Comparison of ENCODE assay signal across 8 cellular contexts in the genomic region with DNA sequence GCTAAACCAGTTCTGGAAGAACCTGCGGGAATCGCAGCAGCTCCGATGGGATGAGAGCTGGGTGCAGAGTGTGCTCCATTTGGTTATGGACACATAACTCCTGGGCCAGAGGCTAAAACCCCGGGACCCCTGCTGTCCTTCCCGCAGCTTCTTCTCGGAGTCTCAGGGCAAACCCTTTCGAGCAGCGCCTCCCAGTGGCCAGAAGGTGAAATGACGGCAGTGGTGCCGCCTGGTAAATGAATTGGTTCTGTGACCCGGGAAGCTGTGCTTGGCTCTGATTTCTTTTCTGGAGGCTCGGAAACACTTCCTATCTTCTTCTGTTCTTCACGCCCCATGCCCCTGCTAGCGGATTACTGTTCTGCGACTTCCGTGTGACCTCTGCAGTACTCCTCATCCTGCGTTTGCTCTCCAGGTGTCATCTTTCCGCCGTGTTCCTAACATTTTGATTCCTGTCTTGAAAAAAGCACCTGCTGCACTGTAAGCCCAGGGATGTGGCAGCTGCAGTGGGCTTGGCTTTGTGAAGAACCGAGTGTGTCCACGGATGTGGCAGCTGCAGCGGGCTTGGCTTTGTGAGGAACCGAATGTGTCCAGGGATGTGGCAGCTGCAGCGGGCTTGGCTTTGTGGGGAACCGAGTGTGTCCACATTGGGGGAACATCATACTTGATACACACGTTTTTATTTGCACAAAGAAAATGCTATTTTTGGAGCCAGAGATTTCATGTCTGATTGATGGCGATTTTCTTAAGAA.
DNase-seq lines count a peak whose midpoint lies in the region; ATAC-seq and TF ChIP-seq lines count a peak whose summit lies in the region.
"Not testable (repeated sequence)": the region's sequence is repeated elsewhere in the genome, so short reads cannot be mapped to it uniquely, and the experiment has no call there.

No MANE protein-coding gene starts in this region.

- not testable (repeated sequence) for H3K4me3 ChIP-seq in HFF-Myc (replicated peaks; ENCODE audit: low read depth, low read length); fibroblast of mammary gland (ENCODE audit: control insufficient read depth, low read depth, low read length)

- peaks cover 12% of the 10 kb centered on the region for H3K4me1 Mint-ChIP-seq in activated naive CD8-positive, alpha-beta T cell treated with anti-CD3 and anti-CD28 coated beads, Interleukin-2, amount 50 U/mL, for 24 hours

- ATAC-seq in activated naive CD8-positive, alpha-beta T cell treated with anti-CD3 and anti-CD28 coated beads, Interleukin-2, amount 50 U/mL, for 24 hours, result not testable (repeated sequence)

- not testable (repeated sequence) for H3K27me3 Mint-ChIP-seq in activated naive CD8-positive, alpha-beta T cell treated with anti-CD3 and anti-CD28 coated beads, Interleukin-2, amount 50 U/mL, for 24 hours

- not testable (repeated sequence) for H3K4me3 Mint-ChIP-seq in activated naive CD8-positive, alpha-beta T cell treated with anti-CD3 and anti-CD28 coated beads, Interleukin-2, amount 50 U/mL, for 24 hours

- H3K9me3 Mint-ChIP-seq in activated naive CD8-positive, alpha-beta T cell treated with anti-CD3 and anti-CD28 coated beads, Interleukin-2, amount 50 U/mL, for 24 hours, result not testable (repeated sequence)

- TF ChIP-seq CTCF in C4-2B (conservative IDR thresholded peaks at IDR 0.05) (peak; percentile 76), HFF-Myc (IDR thresholded peaks at IDR 0.05; ENCODE audit: low read depth, low read length, missing control alignments) (peak; percentile 63), fibroblast of mammary gland (conservative IDR thresholded peaks at IDR 0.05; ENCODE audit: control insufficient read depth, insufficient read depth, low read depth, low read length) (peak; percentile 29)

- not testable (repeated sequence) for H3K36me3 Mint-ChIP-seq in activated naive CD8-positive, alpha-beta T cell treated with anti-CD3 and anti-CD28 coated beads, Interleukin-2, amount 50 U/mL, for 24 hours (ENCODE audit: low read depth)

- H3K27ac ChIP-seq in C4-2B, result not testable (repeated sequence)

- not testable (repeated sequence) for H3K27ac Mint-ChIP-seq in activated naive CD8-positive, alpha-beta T cell treated with anti-CD3 and anti-CD28 coated beads, Interleukin-2, amount 50 U/mL, for 24 hours

- not testable (repeated sequence) for DNase-seq in HFF-Myc (ENCODE audit: extremely low read depth, low read depth); fibroblast of mammary gland (ENCODE audit: low read depth)
- DNase-seq in NCI-H345 (lab: John Stamatoyannopoulos, UW) (peak; percentile 74), myocyte (ENCODE audit: low read depth) (peak; percentile 88)
- peak; percentile 29 for DNase-seq in activated CD4-positive, alpha-beta T cell treated with anti-CD3 and anti-CD28 coated beads for 1 hour
- DNase-seq in activated naive CD8-positive, alpha-beta T cell treated with anti-CD3 and anti-CD28 coated beads, Interleukin-2, amount 50 U/mL, for 24 hours, result peak; percentile 43
- DNase-seq in stimulated activated CD4-positive, alpha-beta T cell treated with anti-CD3 and anti-CD28 coated beads, Interleukin-4, amount 100 ng/mL, for 4 hours, result peak; percentile 27 to 34
